In genomic region chr20:297925-298754, GRCh38 we compare ENCODE assay signal across 9 cellular contexts. TPM values are rescaled to one million over a fixed set of nuclear protein-coding genes. Genes with fewer than 3 reads are reported as not detected.
A peak's percentile ranks its signal among the peaks of the same experiment; 100 is the strongest.
DNase-seq lines count a peak whose midpoint lies in the region; ATAC-seq and TF ChIP-seq lines count a peak whose summit lies in the region.
"Had no signal": no experiment of that assay in that cellular context is flagged by ENCODE, and none has a peak within 500 bp of the region (broad histone marks: within the 10 kb centered on the region; RNA-seq: fewer than 3 reads in every experiment).

No MANE protein-coding gene starts in this region.

- no peaks in the 10 kb centered on the region for H3K27me3 Mint-ChIP-seq in activated CD8-positive, alpha-beta T cell treated with anti-CD3 and anti-CD28 coated beads, Interleukin-2, amount 10 ng/mL, durations not matched to agents 7 days and 5 days (ENCODE audit: low read depth)
- H3K27me3 Mint-ChIP-seq in endothelial cell (ENCODE audit: unreplicated experiment) = peaks cover 22% of the 10 kb centered on the region

- ATAC-seq in GM18909 (IDR thresholded peaks at IDR 0.05; ENCODE audit: poor library complexity, unreplicated experiment) = peak; percentile 31
- ATAC-seq in HG03139 (IDR thresholded peaks at IDR 0.05; ENCODE audit: unreplicated experiment) = peak; percentile 21
- peak; percentile 35 for ATAC-seq in activated CD8-positive, alpha-beta T cell treated with anti-CD3 and anti-CD28 coated beads, Interleukin-2, amount 10 ng/mL, durations not matched to agents 7 days and 5 days

- H3K4me3 ChIP-seq in mesodermal cell (ENCODE audit: extremely low read depth, insufficient read depth, low read length, poor library complexity, severe bottlenecking) = peak overlapping the region; percentile 95

- no peaks in the 10 kb centered on the region for H3K9me3 ChIP-seq in mesodermal cell (ENCODE audit: control insufficient read depth, low read length)

- TF ChIP-seq CTCF in endothelial cell (IDR thresholded peaks at IDR 0.05; ENCODE audit: unreplicated experiment) = no peak

- peak overlapping the region; percentile 92 for H3K4me3 Mint-ChIP-seq in activated CD8-positive, alpha-beta T cell treated with anti-CD3 and anti-CD28 coated beads, Interleukin-2, amount 10 ng/mL, durations not matched to agents 7 days and 5 days
- peak overlapping the region; percentile 99 for H3K4me3 Mint-ChIP-seq in endothelial cell (ENCODE audit: unreplicated experiment)

- H3K4me1 ChIP-seq in mesodermal cell (ENCODE audit: control insufficient read depth, insufficient read depth, low read length, poor library complexity, severe bottlenecking) = peaks cover 28% of the 10 kb centered on the region

- peak overlapping the region; percentile 87 for H3K27ac ChIP-seq in mesodermal cell (ENCODE audit: low read depth, low read length, severe bottlenecking)

- H3K36me3 Mint-ChIP-seq in activated CD8-positive, alpha-beta T cell treated with anti-CD3 and anti-CD28 coated beads, Interleukin-2, amount 10 ng/mL, durations not matched to agents 7 days and 5 days (ENCODE audit: low read depth) = peaks cover 36% of the 10 kb centered on the region
- H3K36me3 Mint-ChIP-seq in endothelial cell (ENCODE audit: low read depth, unreplicated experiment) = peaks cover 15% of the 10 kb centered on the region

- no peaks in the 10 kb centered on the region for H3K9me3 Mint-ChIP-seq in activated CD8-positive, alpha-beta T cell treated with anti-CD3 and anti-CD28 coated beads, Interleukin-2, amount 10 ng/mL, durations not matched to agents 7 days and 5 days (ENCODE audit: insufficient read depth)
- no peaks in the 10 kb centered on the region for H3K9me3 Mint-ChIP-seq in endothelial cell (ENCODE audit: unreplicated experiment)

- H3K36me3 ChIP-seq in mesodermal cell (ENCODE audit: control insufficient read depth, insufficient read depth, low read length) = peaks cover 24% of the 10 kb centered on the region

- 1% methylated on average over 46 to 72 of the region's 74 CpGs for WGBS in mesodermal cell (ENCODE audit: insufficient coverage in 2 of 2), 2 experiments

- CTCF ChIA-PET in activated CD8-positive, alpha-beta T cell treated with anti-CD3 and anti-CD28 coated beads, Interleukin-2, amount 10 ng/mL, durations not matched to agents 7 days and 5 days (lab: Charles Lee) = interaction anchor here (0.6 to 4.9 kb wide), 5 partner anchors 11 to 341 kb away, joined by 3 to 32 read pairs (median 7); partner anchors contain the start of gene SOX12

- POLR2A ChIA-PET in activated CD8-positive, alpha-beta T cell treated with anti-CD3 and anti-CD28 coated beads, Interleukin-2, amount 10 ng/mL, durations not matched to agents 7 days and 5 days (lab: Charles Lee) = interaction anchor here (0.8 to 5.0 kb wide), 7 partner anchors 11 to 246 kb away, joined by 3 to 49 read pairs (median 4); partner anchors contain the start of genes CSNK2A1, NRSN2, SOX12 and TRIB3

- peak overlapping the region; percentile 94 for H3K27ac Mint-ChIP-seq in activated CD8-positive, alpha-beta T cell treated with anti-CD3 and anti-CD28 coated beads, Interleukin-2, amount 10 ng/mL, durations not matched to agents 7 days and 5 days
- H3K27ac Mint-ChIP-seq in endothelial cell (ENCODE audit: unreplicated experiment) = peak overlapping the region; percentile 94

- H3K4me1 Mint-ChIP-seq in activated CD8-positive, alpha-beta T cell treated with anti-CD3 and anti-CD28 coated beads, Interleukin-2, amount 10 ng/mL, durations not matched to agents 7 days and 5 days (ENCODE audit: low read depth) = peaks cover 56% of the 10 kb centered on the region
- H3K4me1 Mint-ChIP-seq in endothelial cell (ENCODE audit: unreplicated experiment) = peaks cover 58% of the 10 kb centered on the region

- DNase-seq in AML-193 (lab: John Stamatoyannopoulos, UW) (peak; percentile 45 to 53), NCI-H524 treated with DMSO at 0.1 percent for 48 hours (lab: John Stamatoyannopoulos, UW) (peak; percentile 18), endothelial cell (ENCODE audit: low spot score) (peak; percentile 44)
- peak; percentile 66 for DNase-seq in activated CD8-positive, alpha-beta T cell treated with anti-CD3 and anti-CD28 coated beads, Interleukin-2, amount 10 ng/mL, durations not matched to agents 7 days and 5 days
- peak; percentile 16 to 33 for DNase-seq in stimulated activated CD8-positive, alpha-beta memory T cell treated with anti-CD3 and anti-CD28 coated beads, Interleukin-7, amount 100 ng/mL, for 4 hours (ENCODE audit: low read depth in 2 of 2)

RNA-seq across cellular contexts. Expression of gene ZCCHC3, which starts 0.8 kb away (rescaled TPM):
- total RNA-seq in activated CD8-positive, alpha-beta T cell treated with anti-CD3 and anti-CD28 coated beads, Interleukin-2, amount 10 ng/mL, durations not matched to agents 7 days and 5 days = 10 to 100 TPM; 28.4 to 29.0 TPM
- total RNA-seq in endothelial cell (ENCODE audit: unreplicated experiment) = 40.0 TPM
- 38.0 TPM for polyA plus RNA-seq in mesodermal cell (2013, experiment 1 of 2)
- 36.6 TPM for polyA plus RNA-seq in mesodermal cell (2013, experiment 2 of 2)

RNA-seq across cellular contexts. Expression of gene C20orf96, which starts 7.6 kb away (rescaled TPM):
- total RNA-seq in activated CD8-positive, alpha-beta T cell treated with anti-CD3 and anti-CD28 coated beads, Interleukin-2, amount 10 ng/mL, durations not matched to agents 7 days and 5 days = 1 to 10 TPM; 6.8 to 8.5 TPM
- 27.5 TPM for total RNA-seq in endothelial cell (ENCODE audit: unreplicated experiment)
- polyA plus RNA-seq in mesodermal cell (2013, experiment 1 of 2) = 38.1 TPM
- polyA plus RNA-seq in mesodermal cell (2013, experiment 2 of 2) = 33.5 TPM

RNA-seq across cellular contexts. Expression of gene SOX12, which starts 27.2 kb away (rescaled TPM):
- total RNA-seq in activated CD8-positive, alpha-beta T cell treated with anti-CD3 and anti-CD28 coated beads, Interleukin-2, amount 10 ng/mL, durations not matched to agents 7 days and 5 days = 1 to 10 TPM; 5.5 to 5.8 TPM
- 64.7 TPM for total RNA-seq in endothelial cell (ENCODE audit: unreplicated experiment)
- 42.8 TPM for polyA plus RNA-seq in mesodermal cell (2013, experiment 1 of 2)
- polyA plus RNA-seq in mesodermal cell (2013, experiment 2 of 2) = 40.6 TPM

RNA-seq across cellular contexts. Expression of gene DEFB132, which starts 40.6 kb away (rescaled TPM):
- not detected for total RNA-seq in activated CD8-positive, alpha-beta T cell treated with anti-CD3 and anti-CD28 coated beads, Interleukin-2, amount 10 ng/mL, durations not matched to agents 7 days and 5 days
- not detected for total RNA-seq in endothelial cell (ENCODE audit: unreplicated experiment)
- not detected for polyA plus RNA-seq in mesodermal cell (2013, experiment 1 of 2)
- not detected for polyA plus RNA-seq in mesodermal cell (2013, experiment 2 of 2)
- total RNA-seq: T-helper 1 cell treated with Interleukin-12 subunit alpha and Interleukin-12 subunit beta and Interleukin-4 antibody, amounts not matched to agents 30 ng/mL and 1 ng/mL, for 36 hours had no signal

RNA-seq across cellular contexts. Expression of gene NRSN2, which starts 48.8 kb away (rescaled TPM):
- 1 to 10 TPM; 1.4 to 2.4 TPM for total RNA-seq in activated CD8-positive, alpha-beta T cell treated with anti-CD3 and anti-CD28 coated beads, Interleukin-2, amount 10 ng/mL, durations not matched to agents 7 days and 5 days
- total RNA-seq in endothelial cell (ENCODE audit: unreplicated experiment) = 43.2 TPM
- 53.5 TPM for polyA plus RNA-seq in mesodermal cell (2013, experiment 1 of 2)
- polyA plus RNA-seq in mesodermal cell (2013, experiment 2 of 2) = 44.3 TPM

Comparison
In these comparisons a context has a peak if more than half of its experiments do, and no peak if none do; other contexts are left out.
1. Peak in every context shown above with its lines: DNase-seq, ATAC-seq, H3K4me3 ChIP-seq and H3K27ac ChIP-seq.